9 cellular contexts compared by ENCODE assay signal in genomic region chr17:7588553-7589203, GRCh38. TPM values are rescaled to one million over a fixed set of nuclear protein-coding genes. Genes with fewer than 3 reads are reported as not detected.
A peak's percentile ranks its signal among the peaks of the same experiment; 100 is the strongest.
DNase-seq lines count a peak whose midpoint lies in the region; FAIRE-seq and TF ChIP-seq lines count a peak whose summit lies in the region.
"Had no signal": no experiment of that assay in that cellular context is flagged by ENCODE, and none has a peak within 500 bp of the region (broad histone marks: within the 10 kb centered on the region; RNA-seq: fewer than 3 reads in every experiment).

No MANE protein-coding gene starts in this region.

- no peak for TF ChIP-seq CTCF in bronchial epithelial cell (IDR thresholded peaks at IDR 0.05; ENCODE audit: insufficient read depth, low read length, severe bottlenecking)

- peaks cover 23% of the 10 kb centered on the region; the same call in 1 of the 2 replicates for H3K4me1 ChIP-seq in ES-I3 (ENCODE audit: insufficient read depth, low read length)
- H3K4me1 ChIP-seq in skeletal muscle satellite cell (ENCODE audit: control insufficient read depth, insufficient read depth, low read length) = peaks cover 51% of the 10 kb centered on the region

- no peak for FAIRE-seq in bronchial epithelial cell (lab: Jason Lieb, UNC)

- peak overlapping the region; percentile 58 for H3K4me2 ChIP-seq in skeletal muscle satellite cell (ENCODE audit: low read length)

- H3K36me3 ChIP-seq in ES-I3 (ENCODE audit: insufficient read depth, low read length) = peaks cover 3% of the 10 kb centered on the region
- peaks cover 22% of the 10 kb centered on the region for H3K36me3 ChIP-seq in bronchial epithelial cell (ENCODE audit: control insufficient read depth, insufficient read depth, low read length)
- H3K36me3 ChIP-seq in skeletal muscle satellite cell (ENCODE audit: insufficient read depth, low read length) = peaks cover 39% of the 10 kb centered on the region

- H3K27me3 ChIP-seq in bronchial epithelial cell (ENCODE audit: control insufficient read depth, insufficient read depth, low read length) (no peaks in the 10 kb centered on the region), skeletal muscle satellite cell (ENCODE audit: control insufficient read depth, insufficient read depth, low read length) (no peaks in the 10 kb centered on the region)

- H3K9ac ChIP-seq in ES-I3 (ENCODE audit: low read depth, low read length) (peak overlapping the region; percentile 87), skeletal muscle satellite cell (ENCODE audit: low read depth, low read length) (peak overlapping the region; percentile 49)

- H3K4me3 ChIP-seq in bronchial epithelial cell (ENCODE audit: low read depth, low read length) = peak overlapping the region; percentile 78
- H3K4me3 ChIP-seq in iPS-11a (ENCODE audit: low read depth, low read length) = peak overlapping the region; percentile 81
- H3K4me3 ChIP-seq in skeletal muscle satellite cell (ENCODE audit: low read length) = peak overlapping the region; percentile 52

- DNase-seq in bronchial epithelial cell (ENCODE audit: low read depth) (peak; percentile 44), AG08396 (ENCODE audit: low spot score) (no peak), NCI-H774 (lab: John Stamatoyannopoulos, UW) (no peak), ureter (ENCODE audit: low spot score) (no peak)
- DNase-seq in activated CD4-positive, CD25-positive, alpha-beta regulatory T cell treated with anti-CD3 and anti-CD28 coated beads, Interleukin-2, amount 50 U/mL, for 72 hours = no peak
- DNase-seq: Karpas-422 had no signal

- H3K9me3 ChIP-seq in ES-I3 (ENCODE audit: control insufficient read depth, insufficient read depth, low read length) (no peaks in the 10 kb centered on the region), skeletal muscle satellite cell (replicated peaks; ENCODE audit: low read length) (no peaks in the 10 kb centered on the region)

RNA-seq across cellular contexts. Expression of gene SOX15, which starts 1.2 kb away (rescaled TPM):
- total RNA-seq in bronchial epithelial cell = 23.4 and 41.7 TPM in 2 replicates
- 0.51 TPM in 1 of 2 replicates, not detected in the other for total RNA-seq in skeletal muscle satellite cell (2012; rRNA removed)
- 8.0 TPM for total RNA-seq in ureter

RNA-seq across cellular contexts. Expression of gene MPDU1, which starts 5.0 kb away (rescaled TPM):
- total RNA-seq in bronchial epithelial cell = 54.7 and 56.3 TPM in 2 replicates
- total RNA-seq in skeletal muscle satellite cell (2012; rRNA removed) = 124 and 175 TPM in 2 replicates
- 68.1 TPM for total RNA-seq in ureter

RNA-seq across cellular contexts. Expression of gene CD68, which starts 9.2 kb away (rescaled TPM):
- total RNA-seq in bronchial epithelial cell = 11.3 and 16.4 TPM in 2 replicates
- 17.5 and 19.2 TPM in 2 replicates for total RNA-seq in skeletal muscle satellite cell (2012; rRNA removed)
- 61.0 TPM for total RNA-seq in ureter

RNA-seq across cellular contexts. Expression of gene FXR2, which starts 26.0 kb away (rescaled TPM):
- total RNA-seq in bronchial epithelial cell = 42.1 and 43.2 TPM in 2 replicates
- 29.4 and 33.4 TPM in 2 replicates for total RNA-seq in skeletal muscle satellite cell (2012; rRNA removed)
- 30.6 TPM for total RNA-seq in ureter

RNA-seq across cellular contexts. Expression of gene SENP3, which starts 27.0 kb away (rescaled TPM):
- total RNA-seq in bronchial epithelial cell (94.7 and 129 TPM in 2 replicates), ureter (43.9 TPM)
- total RNA-seq in skeletal muscle satellite cell (2012; rRNA removed) = 73.3 and 90.0 TPM in 2 replicates
